In the genomic region with DNA sequence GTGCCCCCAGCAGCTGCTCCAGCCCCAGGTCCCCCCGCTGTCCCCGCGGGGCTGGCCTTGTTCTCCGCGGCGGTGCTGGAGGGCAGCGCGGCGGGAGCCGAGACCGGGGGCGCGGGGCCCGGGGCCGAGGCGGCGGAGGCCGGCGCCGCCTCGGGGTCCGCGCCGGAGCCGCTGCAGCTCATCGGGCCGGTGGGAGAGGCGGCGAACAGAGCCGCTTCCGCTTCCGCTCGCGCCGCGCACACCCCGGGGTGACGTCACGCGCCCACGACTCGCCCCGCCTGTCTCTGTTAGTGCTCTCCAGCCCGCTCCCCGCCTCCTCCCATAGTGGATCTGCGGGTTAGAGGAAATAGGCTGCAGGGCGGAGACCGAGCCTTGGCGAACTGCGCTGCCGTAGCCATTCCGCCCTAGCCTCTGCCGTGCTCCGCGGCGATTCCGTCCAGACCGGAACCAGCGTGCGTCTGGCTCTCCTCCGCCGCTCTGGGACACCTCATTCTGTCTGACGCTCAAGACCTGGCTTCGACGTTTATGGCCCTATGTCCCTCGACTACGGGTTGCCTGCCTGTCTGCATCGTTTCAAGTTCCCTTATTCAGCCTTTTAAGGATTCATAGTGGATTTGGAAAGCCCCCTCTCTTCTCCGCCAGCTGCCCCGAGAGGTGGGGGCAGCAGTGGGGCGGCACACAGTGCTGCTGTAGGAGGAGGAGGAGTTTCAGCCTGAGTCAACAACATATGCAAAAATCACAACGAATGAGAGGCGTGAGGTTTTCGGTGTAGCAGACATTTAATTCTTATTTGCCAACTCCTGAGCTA, we compare ENCODE assay signal across 1 cellular context.
TF ChIP-seq lines count a peak whose summit lies in the region.

A gene (minus strand): TSS at position 209 of the 808 bp plus-strand sequence. CDS start 27 bp downstream, at position 182.

TF ChIP-seq in WTC11, 78 proteins besides CTCF, POLR2A, EP300 and RAD21 (continued from another document):
- TF ChIP-seq, protein P1, sequence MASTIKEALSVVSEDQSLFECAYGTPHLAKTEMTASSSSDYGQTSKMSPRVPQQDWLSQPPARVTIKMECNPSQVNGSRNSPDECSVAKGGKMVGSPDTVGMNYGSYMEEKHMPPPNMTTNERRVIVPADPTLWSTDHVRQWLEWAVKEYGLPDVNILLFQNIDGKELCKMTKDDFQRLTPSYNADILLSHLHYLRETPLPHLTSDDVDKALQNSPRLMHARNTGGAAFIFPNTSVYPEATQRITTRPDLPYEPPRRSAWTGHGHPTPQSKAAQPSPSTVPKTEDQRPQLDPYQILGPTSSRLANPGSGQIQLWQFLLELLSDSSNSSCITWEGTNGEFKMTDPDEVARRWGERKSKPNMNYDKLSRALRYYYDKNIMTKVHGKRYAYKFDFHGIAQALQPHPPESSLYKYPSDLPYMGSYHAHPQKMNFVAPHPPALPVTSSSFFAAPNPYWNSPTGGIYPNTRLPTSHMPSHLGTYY (CRISPR knock-in tag; IDR thresholded peaks at IDR 0.05): 0 out of 2 replicates have a peak, but pooled peaks have one; percentile 51
- TF ChIP-seq, protein P2, sequence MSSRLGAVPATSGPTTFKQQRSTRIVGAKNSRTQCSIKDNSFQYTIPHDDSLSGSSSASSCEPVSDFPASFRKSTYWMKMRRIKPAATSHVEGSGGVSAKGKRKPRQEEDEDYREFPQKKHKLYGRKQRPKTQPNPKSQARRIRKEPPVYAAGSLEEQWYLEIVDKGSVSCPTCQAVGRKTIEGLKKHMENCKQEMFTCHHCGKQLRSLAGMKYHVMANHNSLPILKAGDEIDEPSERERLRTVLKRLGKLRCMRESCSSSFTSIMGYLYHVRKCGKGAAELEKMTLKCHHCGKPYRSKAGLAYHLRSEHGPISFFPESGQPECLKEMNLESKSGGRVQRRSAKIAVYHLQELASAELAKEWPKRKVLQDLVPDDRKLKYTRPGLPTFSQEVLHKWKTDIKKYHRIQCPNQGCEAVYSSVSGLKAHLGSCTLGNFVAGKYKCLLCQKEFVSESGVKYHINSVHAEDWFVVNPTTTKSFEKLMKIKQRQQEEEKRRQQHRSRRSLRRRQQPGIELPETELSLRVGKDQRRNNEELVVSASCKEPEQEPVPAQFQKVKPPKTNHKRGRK (CRISPR knock-in tag; IDR thresholded peaks at IDR 0.05; ENCODE audit: borderline replicate concordance): no peak
- TF ChIP-seq ZNF396 (CRISPR knock-in tag; IDR thresholded peaks at IDR 0.05; ENCODE audit: borderline replicate concordance) (no peak), ZNF423 (CRISPR knock-in tag; IDR thresholded peaks at IDR 0.05) (no peak), ZNF121 (CRISPR knock-in tag; IDR thresholded peaks at IDR 0.05) (no peak), TCF7 (CRISPR knock-in tag; IDR thresholded peaks at IDR 0.05; ENCODE audit: low read depth) (no peak), JAZF1 (CRISPR knock-in tag; IDR thresholded peaks at IDR 0.05) (no peak), IRF2 (CRISPR knock-in tag; IDR thresholded peaks at IDR 0.05; ENCODE audit: borderline replicate concordance, low read depth) (no peak), NR1H2 (CRISPR knock-in tag; IDR thresholded peaks at IDR 0.05) (no peak)
- TF ChIP-seq, protein P3, sequence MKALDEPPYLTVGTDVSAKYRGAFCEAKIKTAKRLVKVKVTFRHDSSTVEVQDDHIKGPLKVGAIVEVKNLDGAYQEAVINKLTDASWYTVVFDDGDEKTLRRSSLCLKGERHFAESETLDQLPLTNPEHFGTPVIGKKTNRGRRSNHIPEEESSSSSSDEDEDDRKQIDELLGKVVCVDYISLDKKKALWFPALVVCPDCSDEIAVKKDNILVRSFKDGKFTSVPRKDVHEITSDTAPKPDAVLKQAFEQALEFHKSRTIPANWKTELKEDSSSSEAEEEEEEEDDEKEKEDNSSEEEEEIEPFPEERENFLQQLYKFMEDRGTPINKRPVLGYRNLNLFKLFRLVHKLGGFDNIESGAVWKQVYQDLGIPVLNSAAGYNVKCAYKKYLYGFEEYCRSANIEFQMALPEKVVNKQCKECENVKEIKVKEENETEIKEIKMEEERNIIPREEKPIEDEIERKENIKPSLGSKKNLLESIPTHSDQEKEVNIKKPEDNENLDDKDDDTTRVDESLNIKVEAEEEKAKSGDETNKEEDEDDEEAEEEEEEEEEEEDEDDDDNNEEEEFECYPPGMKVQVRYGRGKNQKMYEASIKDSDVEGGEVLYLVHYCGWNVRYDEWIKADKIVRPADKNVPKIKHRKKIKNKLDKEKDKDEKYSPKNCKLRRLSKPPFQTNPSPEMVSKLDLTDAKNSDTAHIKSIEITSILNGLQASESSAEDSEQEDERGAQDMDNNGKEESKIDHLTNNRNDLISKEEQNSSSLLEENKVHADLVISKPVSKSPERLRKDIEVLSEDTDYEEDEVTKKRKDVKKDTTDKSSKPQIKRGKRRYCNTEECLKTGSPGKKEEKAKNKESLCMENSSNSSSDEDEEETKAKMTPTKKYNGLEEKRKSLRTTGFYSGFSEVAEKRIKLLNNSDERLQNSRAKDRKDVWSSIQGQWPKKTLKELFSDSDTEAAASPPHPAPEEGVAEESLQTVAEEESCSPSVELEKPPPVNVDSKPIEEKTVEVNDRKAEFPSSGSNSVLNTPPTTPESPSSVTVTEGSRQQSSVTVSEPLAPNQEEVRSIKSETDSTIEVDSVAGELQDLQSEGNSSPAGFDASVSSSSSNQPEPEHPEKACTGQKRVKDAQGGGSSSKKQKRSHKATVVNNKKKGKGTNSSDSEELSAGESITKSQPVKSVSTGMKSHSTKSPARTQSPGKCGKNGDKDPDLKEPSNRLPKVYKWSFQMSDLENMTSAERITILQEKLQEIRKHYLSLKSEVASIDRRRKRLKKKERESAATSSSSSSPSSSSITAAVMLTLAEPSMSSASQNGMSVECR (CRISPR knock-in tag; IDR thresholded peaks at IDR 0.05; ENCODE audit: borderline replicate concordance): peak; percentile 38; the same call in 1 of the 2 replicates
